ENCODE assay signal across 1 cellular context in the genomic region with DNA sequence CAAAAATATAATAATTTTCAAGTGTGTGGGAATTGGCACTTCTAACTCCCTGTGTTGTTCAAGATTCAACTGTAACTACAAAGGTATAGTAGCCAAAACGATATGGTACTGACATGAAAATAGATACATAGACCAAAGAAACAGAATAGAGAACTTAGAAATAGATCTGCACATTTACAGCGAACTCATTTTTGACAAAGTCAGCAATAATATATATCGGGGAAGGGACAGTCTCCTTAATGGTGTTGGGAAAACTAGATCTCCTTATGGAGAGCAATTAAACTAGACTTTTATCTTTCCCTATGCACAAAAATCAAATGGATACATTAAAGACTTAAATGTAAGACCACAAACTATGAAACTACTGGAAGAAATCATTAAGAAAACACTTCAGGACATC.
TF ChIP-seq lines count a peak whose summit lies in the region.

No MANE protein-coding gene starts in this region.

TF ChIP-seq in HepG2, 621 proteins besides CTCF, POLR2A, EP300 and RAD21 (continued from another document):
- TF ChIP-seq, protein P1, sequence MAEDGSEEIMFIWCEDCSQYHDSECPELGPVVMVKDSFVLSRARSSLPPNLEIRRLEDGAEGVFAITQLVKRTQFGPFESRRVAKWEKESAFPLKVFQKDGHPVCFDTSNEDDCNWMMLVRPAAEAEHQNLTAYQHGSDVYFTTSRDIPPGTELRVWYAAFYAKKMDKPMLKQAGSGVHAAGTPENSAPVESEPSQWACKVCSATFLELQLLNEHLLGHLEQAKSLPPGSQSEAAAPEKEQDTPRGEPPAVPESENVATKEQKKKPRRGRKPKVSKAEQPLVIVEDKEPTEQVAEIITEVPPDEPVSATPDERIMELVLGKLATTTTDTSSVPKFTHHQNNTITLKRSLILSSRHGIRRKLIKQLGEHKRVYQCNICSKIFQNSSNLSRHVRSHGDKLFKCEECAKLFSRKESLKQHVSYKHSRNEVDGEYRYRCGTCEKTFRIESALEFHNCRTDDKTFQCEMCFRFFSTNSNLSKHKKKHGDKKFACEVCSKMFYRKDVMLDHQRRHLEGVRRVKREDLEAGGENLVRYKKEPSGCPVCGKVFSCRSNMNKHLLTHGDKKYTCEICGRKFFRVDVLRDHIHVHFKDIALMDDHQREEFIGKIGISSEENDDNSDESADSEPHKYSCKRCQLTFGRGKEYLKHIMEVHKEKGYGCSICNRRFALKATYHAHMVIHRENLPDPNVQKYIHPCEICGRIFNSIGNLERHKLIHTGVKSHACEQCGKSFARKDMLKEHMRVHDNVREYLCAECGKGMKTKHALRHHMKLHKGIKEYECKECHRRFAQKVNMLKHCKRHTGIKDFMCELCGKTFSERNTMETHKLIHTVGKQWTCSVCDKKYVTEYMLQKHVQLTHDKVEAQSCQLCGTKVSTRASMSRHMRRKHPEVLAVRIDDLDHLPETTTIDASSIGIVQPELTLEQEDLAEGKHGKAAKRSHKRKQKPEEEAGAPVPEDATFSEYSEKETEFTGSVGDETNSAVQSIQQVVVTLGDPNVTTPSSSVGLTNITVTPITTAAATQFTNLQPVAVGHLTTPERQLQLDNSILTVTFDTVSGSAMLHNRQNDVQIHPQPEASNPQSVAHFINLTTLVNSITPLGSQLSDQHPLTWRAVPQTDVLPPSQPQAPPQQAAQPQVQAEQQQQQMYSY (CRISPR knock-in tag; IDR thresholded peaks at IDR 0.05) = no peak
- no peak for TF ChIP-seq NFIC (IDR thresholded peaks at IDR 0.05; ENCODE audit: low read length)
- TF ChIP-seq NAIF1 (CRISPR knock-in tag; IDR thresholded peaks at IDR 0.05; ENCODE audit: borderline replicate concordance) = no peak
- TF ChIP-seq MAFF (IDR thresholded peaks at IDR 0.05; ENCODE audit: low read depth, low read length) = peak; percentile 72
- TF ChIP-seq MAFK (conservative IDR thresholded peaks at IDR 0.05 in 1 of 2, IDR thresholded peaks at IDR 0.05 in 1 of 2; ENCODE audit: low read length in 2 of 2) = peak; percentile 82 to 87
